Comparison of ENCODE assay signal across 8 cellular contexts in genomic region chr13:52617070-52618060, GRCh38. TPM values are rescaled to one million over a fixed set of nuclear protein-coding genes. Genes with fewer than 3 reads are reported as not detected.
DNase-seq lines count a peak whose midpoint lies in the region; ATAC-seq and TF ChIP-seq lines count a peak whose summit lies in the region.

No MANE protein-coding gene starts in this region.

- no peaks in the 10 kb centered on the region for H3K36me3 ChIP-seq in osteoblast (ENCODE audit: insufficient read depth, low read length)
- no peaks in the 10 kb centered on the region for H3K36me3 ChIP-seq in testis (ENCODE audit: low read depth, missing control alignments)

- H3K27ac ChIP-seq in osteoblast (ENCODE audit: low read depth, low read length) (peak overlapping the region; percentile 61), testis (peak overlapping the region; percentile 44 to 79)

- in situ Hi-C loops in SK-MEL-5 (cut with HindIII; ENCODE audit: low pct_unique_long_range_greater_than_20kb, low sequenced_read_pairs) = no loop called here

- no peaks in the 10 kb centered on the region for H3K9me3 Mint-ChIP-seq in activated naive CD4-positive, alpha-beta T cell treated with anti-CD3 and anti-CD28 coated beads, Interleukin-2, amount 10 ng/mL, durations not matched to agents 7 days and 5 days

- H2AFZ ChIP-seq in osteoblast (ENCODE audit: low read length) = peak overlapping the region; percentile 96

- no peaks in the 10 kb centered on the region for H4K20me1 ChIP-seq in osteoblast (ENCODE audit: insufficient read depth, low read length)

- H3K4me2 ChIP-seq in osteoblast (ENCODE audit: insufficient read depth, low read length) = peak overlapping the region; percentile 91

- H3K9me3 ChIP-seq in osteoblast (ENCODE audit: low read depth, low read length) (no peaks in the 10 kb centered on the region), testis (no peaks in the 10 kb centered on the region)

- TF ChIP-seq CTCF in osteoblast (IDR thresholded peaks at IDR 0.05; ENCODE audit: extremely low read depth, low read depth, low read length) = no peak
- no peak for TF ChIP-seq CTCF in testis (IDR thresholded peaks at IDR 0.05)

- H3K27ac Mint-ChIP-seq in activated naive CD4-positive, alpha-beta T cell treated with anti-CD3 and anti-CD28 coated beads, Interleukin-2, amount 10 ng/mL, durations not matched to agents 7 days and 5 days = peak overlapping the region; percentile 95

- 0 to 1% methylated on average over 46 to 51 of the region's 51 CpGs for WGBS in testis, 2 donors

- peak overlapping the region; percentile 99 for H3K4me3 Mint-ChIP-seq in activated naive CD4-positive, alpha-beta T cell treated with anti-CD3 and anti-CD28 coated beads, Interleukin-2, amount 10 ng/mL, durations not matched to agents 7 days and 5 days

- H3K4me1 ChIP-seq in osteoblast (ENCODE audit: insufficient read depth, low read length) = peaks cover 5% of the 10 kb centered on the region
- H3K4me1 ChIP-seq in testis = peaks cover 3% of the 10 kb centered on the region

- intact Hi-C loops in testis (cut with DNase I; ENCODE audit: low total_unique reads) = no loop called here

- H3K4me3 ChIP-seq in GM08714 (ENCODE audit: low read length) (peak overlapping the region; percentile 90), osteoblast (ENCODE audit: insufficient read depth, low read length) (peak overlapping the region; percentile 89), testis (peak overlapping the region; percentile 55 to 81)

- no peaks in the 10 kb centered on the region for H3K27me3 ChIP-seq in osteoblast (ENCODE audit: insufficient read depth, low read length)
- H3K27me3 ChIP-seq in testis = no peaks in the 10 kb centered on the region

- ATAC-seq in HG02571 (IDR thresholded peaks at IDR 0.05; ENCODE audit: unreplicated experiment) = peak; percentile 95

- H3K4me1 Mint-ChIP-seq in activated naive CD4-positive, alpha-beta T cell treated with anti-CD3 and anti-CD28 coated beads, Interleukin-2, amount 10 ng/mL, durations not matched to agents 7 days and 5 days = peaks cover 32% of the 10 kb centered on the region

- TF ChIP-seq POLR2A in testis (IDR thresholded peaks at IDR 0.05) = no peak

- DNase-seq in NAMALWA (ENCODE audit: low spot score) = peak; percentile 93
- DNase-seq in SK-MEL-5 (ENCODE audit: low read depth, low spot score) = peak; percentile 83
- DNase-seq in activated naive CD4-positive, alpha-beta T cell treated with anti-CD3 and anti-CD28 coated beads, Interleukin-2, amount 10 ng/mL, durations not matched to agents 7 days and 5 days = peak; percentile 90
- peak; percentile 91 for DNase-seq in glomerular visceral epithelial cell (ENCODE audit: extremely low spot score)
- peak; percentile 84 for DNase-seq in osteoblast (ENCODE audit: insufficient read length, low spot score, missing footprints)
- peak; percentile 88 for DNase-seq in testis

- peaks cover 8% of the 10 kb centered on the region for H3K27me3 Mint-ChIP-seq in activated naive CD4-positive, alpha-beta T cell treated with anti-CD3 and anti-CD28 coated beads, Interleukin-2, amount 10 ng/mL, durations not matched to agents 7 days and 5 days

- CTCF ChIA-PET in activated naive CD4-positive, alpha-beta T cell treated with anti-CD3 and anti-CD28 coated beads, Interleukin-2, amount 10 ng/mL, durations not matched to agents 7 days and 5 days (lab: Charles Lee) = interaction anchor here (0.6 to 4.2 kb wide), 5 partner anchors 35 to 353 kb away, joined by 3 to 20 read pairs (median 4); partner anchors contain the start of gene SUGT1

- peaks cover 17% of the 10 kb centered on the region for H3K79me2 ChIP-seq in osteoblast (ENCODE audit: insufficient read depth, low read length)

- peaks cover 4% of the 10 kb centered on the region for H3K36me3 Mint-ChIP-seq in activated naive CD4-positive, alpha-beta T cell treated with anti-CD3 and anti-CD28 coated beads, Interleukin-2, amount 10 ng/mL, durations not matched to agents 7 days and 5 days

RNA-seq across cellular contexts. Expression of gene HNRNPA1L2, which starts 24.9 kb away (rescaled TPM):
- total RNA-seq in SK-MEL-5 (2014; rRNA removed; shearing (Covaris generic)) = 0.77 and 2.3 TPM in 2 replicates
- 5.8 and 7.8 TPM in 2 replicates for polyA plus RNA-seq in SK-MEL-5 (2015; cell fraction: cytosol; rRNA removed)
- polyA plus RNA-seq in SK-MEL-5 (2015; cell fraction: nucleus; rRNA removed) = 14.8 and 26.1 TPM in 2 replicates
- total RNA-seq in osteoblast (2.9 and 3.6 TPM in 2 replicates), testis (1 to 10 TPM; 4.0 to 6.7 TPM)
- polyA plus RNA-seq in testis (ENCODE audit: insufficient read depth, low read depth, low replicate concordance) = 5.6 TPM

RNA-seq across cellular contexts. Expression of gene SUGT1, which starts 35.3 kb away (rescaled TPM):
- 40.8 and 43.8 TPM in 2 replicates for total RNA-seq in SK-MEL-5 (2014; rRNA removed; shearing (Covaris generic))
- 31.7 and 36.2 TPM in 2 replicates for polyA plus RNA-seq in SK-MEL-5 (2015; cell fraction: cytosol; rRNA removed)
- polyA plus RNA-seq in SK-MEL-5 (2015; cell fraction: nucleus; rRNA removed) = 34.2 and 37.5 TPM in 2 replicates
- total RNA-seq in osteoblast = 30.4 and 30.9 TPM in 2 replicates
- total RNA-seq in testis = 10 to 100 TPM; 49.1 to 54.2 TPM
- polyA plus RNA-seq in testis (ENCODE audit: insufficient read depth, low read depth, low replicate concordance) = 63.4 TPM

Comparison
In these comparisons a context has a peak if more than half of its experiments do, and no peak if none do; other contexts are left out.
1. Peak in every context shown above with its lines: DNase-seq, ATAC-seq, H3K4me3 ChIP-seq and H3K27ac ChIP-seq.